In genomic region chr1:44730741-44731512, GRCh38 we compare ENCODE assay signal across 8 cellular contexts. TPM values are rescaled to one million over a fixed set of nuclear protein-coding genes. Genes with fewer than 3 reads are reported as not detected.
A peak's percentile ranks its signal among the peaks of the same experiment; 100 is the strongest.
DNase-seq lines count a peak whose midpoint lies in the region; ATAC-seq, FAIRE-seq and TF ChIP-seq lines count a peak whose summit lies in the region.

TSS of gene RNU5D-1 (minus strand) at chr1:44731170.

- H3K36me3 Mint-ChIP-seq in progenitor cell of endocrine pancreas (ENCODE audit: insufficient read depth), result no peaks in the 10 kb centered on the region

- H3K4me3 ChIP-seq in adrenal gland, result peak within 1 kb of the TSS in 2 of 4 donors; percentile 6 to 38

- peak; percentile 84 for FAIRE-seq in GM12892 (lab: Jason Lieb, UNC)

- peaks cover 6% of the 10 kb centered on the region for H3K9me3 Mint-ChIP-seq in progenitor cell of endocrine pancreas (ENCODE audit: low read depth)

- peak within 1 kb of the TSS; percentile 63 for H3K4me3 Mint-ChIP-seq in progenitor cell of endocrine pancreas (ENCODE audit: low read depth)

- H3K36me3 ChIP-seq in adrenal gland (replicated peaks in 1 of 2), result no peaks in the 10 kb centered on the region

- no peaks in the 10 kb centered on the region for H3K27me3 Mint-ChIP-seq in progenitor cell of endocrine pancreas

- intact Hi-C loops in adrenal gland (cut with DNase I) (loop anchor here in 1 of 2 donors (10.0 kb wide), 1 partner anchor 54 kb away; the partner anchor contains the start of gene BEST4), left cardiac atrium (cut with DNase I) (no loop called here)

- H3K27ac Mint-ChIP-seq in progenitor cell of endocrine pancreas, result peak within 1 kb of the TSS; percentile 100

- peak; percentile 100 for TF ChIP-seq POLR2A in GM12892 (IDR thresholded peaks at IDR 0.05; ENCODE audit: low read depth, low read length)
- TF ChIP-seq POLR2A in adrenal gland (IDR thresholded peaks at IDR 0.05), result peak; percentile 86 to 99

- H3K27ac ChIP-seq in adrenal gland, result peak within 1 kb of the TSS; percentile 76 to 97 (median 88)

- 1 to 2% (median 1%) methylated on average over 19 of the region's 19 CpGs for WGBS in adrenal gland, 4 donors

- peak; percentile 58 for DNase-seq in GM12892 (ENCODE audit: insufficient read length)
- peak; percentile 95 for DNase-seq in NCI-H1417 treated with DMSO at 0.1 percent for 48 hours (lab: John Stamatoyannopoulos, UW)
- DNase-seq in SW 1271 (lab: John Stamatoyannopoulos, UW), result peak; percentile 82 to 94
- DNase-seq in adrenal gland, result peak; percentile 93 to 99 (median 98)
- DNase-seq in left cardiac atrium, result peak; percentile 95
- DNase-seq in progenitor cell of endocrine pancreas (ENCODE audit: low spot score, unreplicated experiment), result peak; percentile 60
- DNase-seq in ureter (ENCODE audit: low spot score), result peak; percentile 96

- peak; percentile 68 for ATAC-seq in HG02840 (IDR thresholded peaks at IDR 0.05; ENCODE audit: low FRiP score, unreplicated experiment)
- peak; percentile 86 to 89 for ATAC-seq in left cardiac atrium

- no peaks in the 10 kb centered on the region for H3K9me3 ChIP-seq in adrenal gland (replicated peaks in 1 of 3)

- peak; percentile 83 to 94 (median 90) for TF ChIP-seq CTCF in adrenal gland (IDR thresholded peaks at IDR 0.05)
- peak; percentile 74 for TF ChIP-seq CTCF in progenitor cell of endocrine pancreas (IDR thresholded peaks at IDR 0.05; ENCODE audit: unreplicated experiment)

- H3K27me3 ChIP-seq in adrenal gland, result no peaks in the 10 kb centered on the region

- peaks cover 0 to 14% of the 10 kb centered on the region in 2 donors for H3K4me1 ChIP-seq in adrenal gland (replicated peaks in 1 of 2)

- H3K4me1 Mint-ChIP-seq in progenitor cell of endocrine pancreas (ENCODE audit: low read depth), result peaks cover 5% of the 10 kb centered on the region

RNA-seq across cellular contexts. Expression of gene RNU5D-1, which starts in this region (rescaled TPM):
- polyA plus RNA-seq in GM12892 (2012; ENCODE audit: missing spikeins), result not detected
- not detected for total RNA-seq in adrenal gland
- not detected for polyA plus RNA-seq in adrenal gland
- not detected for total RNA-seq in left cardiac atrium
- total RNA-seq in progenitor cell of endocrine pancreas, result not detected in 2 replicates
- total RNA-seq in ureter, result not detected

Comparison
In these comparisons a context has a peak if more than half of its experiments do, and no peak if none do; other contexts are left out.
1. Peak in DNase-seq and H3K27ac ChIP-seq in adrenal gland; RNA of the gene not detected or under 1 TPM.
2. Peak in DNase-seq and ATAC-seq in left cardiac atrium; RNA of the gene not detected or under 1 TPM.
3. Peak in DNase-seq in progenitor cell of endocrine pancreas; RNA of the gene not detected or under 1 TPM.
4. Peak in DNase-seq in ureter; RNA of the gene not detected or under 1 TPM.